Comparison of ENCODE assay signal across 1 cellular context in the genomic region with DNA sequence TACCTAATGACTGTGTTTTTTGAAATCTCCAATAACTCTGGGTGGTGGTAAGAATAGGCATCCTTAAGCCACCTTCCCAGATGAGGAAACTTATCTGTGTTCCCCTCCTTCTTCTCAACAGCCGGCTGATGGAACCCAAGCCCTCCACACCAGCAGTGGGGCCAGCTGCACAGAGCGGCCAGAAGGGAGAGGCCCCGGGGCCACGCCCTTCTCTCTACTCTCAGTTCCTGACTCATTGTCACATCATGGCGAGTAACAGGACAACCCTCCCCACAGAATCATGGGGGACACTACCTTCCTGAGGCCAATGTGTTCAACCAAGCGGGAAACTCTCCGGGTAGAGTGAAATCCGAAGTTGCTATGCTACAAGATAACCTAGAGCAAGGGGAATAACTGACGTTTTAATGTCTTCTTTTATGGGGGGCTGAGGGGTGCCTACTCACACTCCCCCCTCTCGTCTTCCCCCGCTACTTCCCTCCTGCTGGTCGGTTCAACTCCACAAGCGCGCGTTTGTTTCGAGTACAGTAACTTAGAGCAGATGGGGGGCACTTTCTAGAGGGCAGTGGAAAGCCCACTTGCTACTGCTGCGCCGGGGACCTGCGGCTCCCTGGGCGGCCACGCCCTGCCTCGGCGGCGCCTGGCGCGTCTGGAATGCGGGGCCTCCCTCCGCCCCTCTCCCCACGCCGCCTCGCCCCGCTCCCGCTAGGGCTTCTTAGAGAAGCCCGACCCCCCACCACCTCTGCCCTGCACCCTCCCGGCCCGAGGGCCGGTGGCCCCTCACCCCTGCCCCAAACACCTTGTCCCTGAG.
TF ChIP-seq lines count a peak whose summit lies in the region.

No MANE protein-coding gene starts in this region.

TF ChIP-seq in A549, 52 proteins besides CTCF, POLR2A, EP300 and RAD21 (continued from another document):
- TF ChIP-seq, protein P1, sequence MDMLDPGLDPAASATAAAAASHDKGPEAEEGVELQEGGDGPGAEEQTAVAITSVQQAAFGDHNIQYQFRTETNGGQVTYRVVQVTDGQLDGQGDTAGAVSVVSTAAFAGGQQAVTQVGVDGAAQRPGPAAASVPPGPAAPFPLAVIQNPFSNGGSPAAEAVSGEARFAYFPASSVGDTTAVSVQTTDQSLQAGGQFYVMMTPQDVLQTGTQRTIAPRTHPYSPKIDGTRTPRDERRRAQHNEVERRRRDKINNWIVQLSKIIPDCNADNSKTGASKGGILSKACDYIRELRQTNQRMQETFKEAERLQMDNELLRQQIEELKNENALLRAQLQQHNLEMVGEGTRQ (IDR thresholded peaks at IDR 0.05), result no peak
- no peak for TF ChIP-seq KDM1A (IDR thresholded peaks at IDR 0.05; ENCODE audit: low read depth)
- no peak for TF ChIP-seq MAFK (IDR thresholded peaks at IDR 0.05; ENCODE audit: partially characterized antibody)
- no peak; a peak in 2 of 5 replicates for TF ChIP-seq JUN (IDR thresholded peaks at IDR 0.05)
- TF ChIP-seq, protein P2, sequence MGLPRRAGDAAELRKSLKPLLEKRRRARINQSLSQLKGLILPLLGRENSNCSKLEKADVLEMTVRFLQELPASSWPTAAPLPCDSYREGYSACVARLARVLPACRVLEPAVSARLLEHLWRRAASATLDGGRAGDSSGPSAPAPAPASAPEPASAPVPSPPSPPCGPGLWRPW (IDR thresholded peaks at IDR 0.05), result no peak
- no peak for TF ChIP-seq ESRRA (IDR thresholded peaks at IDR 0.05; ENCODE audit: borderline replicate concordance, low read length)
- TF ChIP-seq, protein P3, sequence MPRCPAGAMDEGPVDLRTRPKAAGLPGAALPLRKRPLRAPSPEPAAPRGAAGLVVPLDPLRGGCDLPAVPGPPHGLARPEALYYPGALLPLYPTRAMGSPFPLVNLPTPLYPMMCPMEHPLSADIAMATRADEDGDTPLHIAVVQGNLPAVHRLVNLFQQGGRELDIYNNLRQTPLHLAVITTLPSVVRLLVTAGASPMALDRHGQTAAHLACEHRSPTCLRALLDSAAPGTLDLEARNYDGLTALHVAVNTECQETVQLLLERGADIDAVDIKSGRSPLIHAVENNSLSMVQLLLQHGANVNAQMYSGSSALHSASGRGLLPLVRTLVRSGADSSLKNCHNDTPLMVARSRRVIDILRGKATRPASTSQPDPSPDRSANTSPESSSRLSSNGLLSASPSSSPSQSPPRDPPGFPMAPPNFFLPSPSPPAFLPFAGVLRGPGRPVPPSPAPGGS (IDR thresholded peaks at IDR 0.05), result no peak; the same call in 2 of the 3 replicates
- TF ChIP-seq CHD2 (IDR thresholded peaks at IDR 0.05; ENCODE audit: low read length, partially characterized antibody), result no peak
- TF ChIP-seq, protein P4, sequence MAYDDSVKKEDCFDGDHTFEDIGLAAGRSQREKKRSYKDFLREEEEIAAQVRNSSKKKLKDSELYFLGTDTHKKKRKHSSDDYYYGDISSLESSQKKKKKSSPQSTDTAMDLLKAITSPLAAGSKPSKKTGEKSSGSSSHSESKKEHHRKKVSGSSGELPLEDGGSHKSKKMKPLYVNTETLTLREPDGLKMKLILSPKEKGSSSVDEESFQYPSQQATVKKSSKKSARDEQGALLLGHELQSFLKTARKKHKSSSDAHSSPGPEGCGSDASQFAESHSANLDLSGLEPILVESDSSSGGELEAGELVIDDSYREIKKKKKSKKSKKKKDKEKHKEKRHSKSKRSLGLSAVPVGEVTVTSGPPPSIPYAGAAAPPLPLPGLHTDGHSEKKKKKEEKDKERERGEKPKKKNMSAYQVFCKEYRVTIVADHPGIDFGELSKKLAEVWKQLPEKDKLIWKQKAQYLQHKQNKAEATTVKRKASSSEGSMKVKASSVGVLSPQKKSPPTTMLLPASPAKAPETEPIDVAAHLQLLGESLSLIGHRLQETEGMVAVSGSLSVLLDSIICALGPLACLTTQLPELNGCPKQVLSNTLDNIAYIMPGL (CRISPR knock-in tag; IDR thresholded peaks at IDR 0.05; ENCODE audit: borderline replicate concordance), result peak; percentile 48
- TF ChIP-seq FOSL2 (IDR thresholded peaks at IDR 0.05), result 0 out of 2 replicates have a peak, but pooled peaks have one; percentile 24
- peak; percentile 83 for TF ChIP-seq FOSL2 (CRISPR knock-in tag; IDR thresholded peaks at IDR 0.05)
- TF ChIP-seq, protein P5, sequence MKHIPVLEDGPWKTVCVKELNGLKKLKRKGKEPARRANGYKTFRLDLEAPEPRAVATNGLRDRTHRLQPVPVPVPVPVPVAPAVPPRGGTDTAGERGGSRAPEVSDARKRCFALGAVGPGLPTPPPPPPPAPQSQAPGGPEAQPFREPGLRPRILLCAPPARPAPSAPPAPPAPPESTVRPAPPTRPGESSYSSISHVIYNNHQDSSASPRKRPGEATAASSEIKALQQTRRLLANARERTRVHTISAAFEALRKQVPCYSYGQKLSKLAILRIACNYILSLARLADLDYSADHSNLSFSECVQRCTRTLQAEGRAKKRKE (CRISPR knock-in tag; IDR thresholded peaks at IDR 0.05; ENCODE audit: low read depth), result 0 out of 2 replicates have a peak, but pooled peaks have one; percentile 36
- no peak for TF ChIP-seq SMC3 (IDR thresholded peaks at IDR 0.05)
- TF ChIP-seq, protein P6, sequence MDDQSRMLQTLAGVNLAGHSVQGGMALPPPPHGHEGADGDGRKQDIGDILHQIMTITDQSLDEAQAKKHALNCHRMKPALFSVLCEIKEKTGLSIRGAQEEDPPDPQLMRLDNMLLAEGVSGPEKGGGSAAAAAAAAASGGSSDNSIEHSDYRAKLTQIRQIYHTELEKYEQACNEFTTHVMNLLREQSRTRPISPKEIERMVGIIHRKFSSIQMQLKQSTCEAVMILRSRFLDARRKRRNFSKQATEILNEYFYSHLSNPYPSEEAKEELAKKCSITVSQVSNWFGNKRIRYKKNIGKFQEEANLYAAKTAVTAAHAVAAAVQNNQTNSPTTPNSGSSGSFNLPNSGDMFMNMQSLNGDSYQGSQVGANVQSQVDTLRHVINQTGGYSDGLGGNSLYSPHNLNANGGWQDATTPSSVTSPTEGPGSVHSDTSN (IDR thresholded peaks at IDR 0.05), result no peak; the same call in 1 of the 2 replicates
- no peak for TF ChIP-seq RCOR1 (IDR thresholded peaks at IDR 0.05; ENCODE audit: low read depth, low read length)
- TF ChIP-seq SREBF2 (IDR thresholded peaks at IDR 0.05), result no peak
- TF ChIP-seq ZSCAN20 (CRISPR knock-in tag; IDR thresholded peaks at IDR 0.05), result no peak
- TF ChIP-seq CHD4 (IDR thresholded peaks at IDR 0.05; ENCODE audit: borderline replicate concordance), result no peak
- TF ChIP-seq GATA3 (IDR thresholded peaks at IDR 0.05; ENCODE audit: borderline replicate concordance), result peak; percentile 9; the same call in 1 of the 2 replicates
- no peak for TF ChIP-seq MAZ (IDR thresholded peaks at IDR 0.05; ENCODE audit: borderline replicate concordance, low read depth, low read length)
- TF ChIP-seq CEBPB (IDR thresholded peaks at IDR 0.05), result no peak
- no peak for TF ChIP-seq NR3C1 (IDR thresholded peaks at IDR 0.05)
- TF ChIP-seq MYC (IDR thresholded peaks at IDR 0.05; ENCODE audit: borderline replicate concordance, low read length), result no peak
- TF ChIP-seq RNF2 (IDR thresholded peaks at IDR 0.05; ENCODE audit: borderline replicate concordance, low read depth), result no peak
- TF ChIP-seq NFE2L2 (conservative IDR thresholded peaks at IDR 0.05; ENCODE audit: low read length), result no peak; the same call in 1 of the 2 replicates
- TF ChIP-seq HDAC2 (IDR thresholded peaks at IDR 0.05), result no peak
- TF ChIP-seq TFCP2L1 (CRISPR knock-in tag; IDR thresholded peaks at IDR 0.05), result peak; percentile 96
- TF ChIP-seq, protein P7, sequence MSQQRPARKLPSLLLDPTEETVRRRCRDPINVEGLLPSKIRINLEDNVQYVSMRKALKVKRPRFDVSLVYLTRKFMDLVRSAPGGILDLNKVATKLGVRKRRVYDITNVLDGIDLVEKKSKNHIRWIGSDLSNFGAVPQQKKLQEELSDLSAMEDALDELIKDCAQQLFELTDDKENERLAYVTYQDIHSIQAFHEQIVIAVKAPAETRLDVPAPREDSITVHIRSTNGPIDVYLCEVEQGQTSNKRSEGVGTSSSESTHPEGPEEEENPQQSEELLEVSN (IDR thresholded peaks at IDR 0.05; ENCODE audit: borderline replicate concordance, low read depth), result no peak; the same call in 1 of the 2 replicates
- TF ChIP-seq ZC3H11A (IDR thresholded peaks at IDR 0.05), result no peak
- TF ChIP-seq NPAS2 (CRISPR knock-in tag; IDR thresholded peaks at IDR 0.05; ENCODE audit: borderline replicate concordance), result no peak
- TF ChIP-seq FOXS1 (CRISPR knock-in tag; IDR thresholded peaks at IDR 0.05), result no peak
- TF ChIP-seq BHLHE40 (IDR thresholded peaks at IDR 0.05; ENCODE audit: low read depth, low read length), result no peak
- TF ChIP-seq, protein P8, sequence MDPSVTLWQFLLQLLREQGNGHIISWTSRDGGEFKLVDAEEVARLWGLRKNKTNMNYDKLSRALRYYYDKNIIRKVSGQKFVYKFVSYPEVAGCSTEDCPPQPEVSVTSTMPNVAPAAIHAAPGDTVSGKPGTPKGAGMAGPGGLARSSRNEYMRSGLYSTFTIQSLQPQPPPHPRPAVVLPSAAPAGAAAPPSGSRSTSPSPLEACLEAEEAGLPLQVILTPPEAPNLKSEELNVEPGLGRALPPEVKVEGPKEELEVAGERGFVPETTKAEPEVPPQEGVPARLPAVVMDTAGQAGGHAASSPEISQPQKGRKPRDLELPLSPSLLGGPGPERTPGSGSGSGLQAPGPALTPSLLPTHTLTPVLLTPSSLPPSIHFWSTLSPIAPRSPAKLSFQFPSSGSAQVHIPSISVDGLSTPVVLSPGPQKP (IDR thresholded peaks at IDR 0.05; ENCODE audit: low read depth, low read length), result no peak
- TF ChIP-seq JUNB (IDR thresholded peaks at IDR 0.05), result no peak; the same call in none of the 2 replicates
- TF ChIP-seq TP53 (CRISPR knock-in tag; IDR thresholded peaks at IDR 0.05), result peak; percentile 98
- TF ChIP-seq KDM5A (IDR thresholded peaks at IDR 0.05), result no peak
- TF ChIP-seq POLR2AphosphoS2 (conservative IDR thresholded peaks at IDR 0.05; ENCODE audit: low read length), result peak; percentile 84
- TF ChIP-seq EHMT2 (IDR thresholded peaks at IDR 0.05; ENCODE audit: low read depth), result no peak
- TF ChIP-seq HOXA7 (CRISPR knock-in tag; IDR thresholded peaks at IDR 0.05), result peak; percentile 92
